ENCODE assay signal across 8 cellular contexts in genomic region chrX:71095971-71096701, GRCh38. TPM values are rescaled to one million over a fixed set of nuclear protein-coding genes. Genes with fewer than 3 reads are reported as not detected.
DNase-seq lines count a peak whose midpoint lies in the region; ATAC-seq and TF ChIP-seq lines count a peak whose summit lies in the region.

No MANE protein-coding gene starts in this region.

- DNase-seq in ELR (ENCODE audit: low read depth) (peak; percentile 49), HCEC 1CT (peak; percentile 2), NCI-H748 treated with DMSO at 0.1 percent for 48 hours (lab: John Stamatoyannopoulos, UW) (peak; percentile 27), breast epithelium (ENCODE audit: low spot score in 2 of 2) (peak in 1 of 2 donors; percentile 56), left lobe of liver (ENCODE audit: low spot score) (no peak)

- peak; percentile 87 for ATAC-seq in left lobe of liver
- ATAC-seq in GM18909 (IDR thresholded peaks at IDR 0.05; ENCODE audit: poor library complexity, unreplicated experiment), result no peak
- ATAC-seq in HG03442 (IDR thresholded peaks at IDR 0.05; ENCODE audit: unreplicated experiment), result no peak

- no peaks in the 10 kb centered on the region for H3K4me1 ChIP-seq in breast epithelium
- H3K4me1 ChIP-seq in stomach smooth muscle (ENCODE audit: control insufficient read depth, insufficient read depth, low read length), result peaks cover 12% of the 10 kb centered on the region

- H3K27me3 ChIP-seq in breast epithelium (peaks cover 0 to 55% of the 10 kb centered on the region in 2 donors), stomach smooth muscle (ENCODE audit: control insufficient read depth in 1 of 2, insufficient read depth in 2 of 2, low read length in 2 of 2) (peaks cover 0 to 6% of the 10 kb centered on the region in 2 donors)

- H3K9me3 ChIP-seq in breast epithelium (no peaks in the 10 kb centered on the region), stomach smooth muscle (ENCODE audit: control insufficient read depth in 2 of 2, low read length in 2 of 2) (no peaks in the 10 kb centered on the region)

- TF ChIP-seq CTCF in breast epithelium (IDR thresholded peaks at IDR 0.05), result no peak

- intact Hi-C loops in breast epithelium (cut with DNase I; ENCODE audit: low total_unique reads), result no loop called here

- peak overlapping the region; percentile 80 to 85 for H3K27ac ChIP-seq in breast epithelium
- H3K27ac ChIP-seq in stomach smooth muscle (ENCODE audit: low read length), result no peak overlapping the region

- H3K36me3 ChIP-seq in breast epithelium (no peaks in the 10 kb centered on the region), stomach smooth muscle (ENCODE audit: control insufficient read depth in 2 of 2, insufficient read depth in 2 of 2, low read length in 2 of 2) (no peaks in the 10 kb centered on the region)

- TF ChIP-seq POLR2A in breast epithelium (IDR thresholded peaks at IDR 0.05), result no peak

- peak overlapping the region; percentile 56 to 73 (median 62) for H3K4me3 ChIP-seq in breast epithelium
- H3K4me3 ChIP-seq in stomach smooth muscle (ENCODE audit: low read length in 2 of 2), result peak overlapping the region; percentile 81 to 84

- H3K9ac ChIP-seq in stomach smooth muscle (ENCODE audit: low read length in 2 of 2), result peak overlapping the region; percentile 60 to 74

RNA-seq across cellular contexts. Expression of gene FOXO4, which starts 0.5 kb away (rescaled TPM):
- total RNA-seq in breast epithelium, result 10 to 100 TPM; 14.7 to 30.1 (median 21.1) TPM
- 13.2 TPM for total RNA-seq in left lobe of liver

RNA-seq across cellular contexts. Expression of gene CXorf65, which starts 10.4 kb away (rescaled TPM):
- total RNA-seq in breast epithelium, result not detected
- not detected for total RNA-seq in left lobe of liver

RNA-seq across cellular contexts. Expression of gene IL2RG, which starts 15.2 kb away (rescaled TPM):
- total RNA-seq in breast epithelium (10 to 100 TPM in 1 of 3 donors, 1 to 10 TPM in 2; 5.1 to 10.8 (median 8.0) TPM), left lobe of liver (1.9 TPM)

RNA-seq across cellular contexts. Expression of gene MED12, which starts 22.3 kb away (rescaled TPM):
- 10 to 100 TPM; 32.1 to 34.7 (median 33.9) TPM for total RNA-seq in breast epithelium
- 9.6 TPM for total RNA-seq in left lobe of liver

RNA-seq across cellular contexts. Expression of gene SNX12, which starts 28.0 kb away (rescaled TPM):
- 10 to 100 TPM; 31.4 to 55.2 (median 44.2) TPM for total RNA-seq in breast epithelium
- total RNA-seq in left lobe of liver, result 19.4 TPM
